1 cellular context compared by ENCODE assay signal in the genomic region with DNA sequence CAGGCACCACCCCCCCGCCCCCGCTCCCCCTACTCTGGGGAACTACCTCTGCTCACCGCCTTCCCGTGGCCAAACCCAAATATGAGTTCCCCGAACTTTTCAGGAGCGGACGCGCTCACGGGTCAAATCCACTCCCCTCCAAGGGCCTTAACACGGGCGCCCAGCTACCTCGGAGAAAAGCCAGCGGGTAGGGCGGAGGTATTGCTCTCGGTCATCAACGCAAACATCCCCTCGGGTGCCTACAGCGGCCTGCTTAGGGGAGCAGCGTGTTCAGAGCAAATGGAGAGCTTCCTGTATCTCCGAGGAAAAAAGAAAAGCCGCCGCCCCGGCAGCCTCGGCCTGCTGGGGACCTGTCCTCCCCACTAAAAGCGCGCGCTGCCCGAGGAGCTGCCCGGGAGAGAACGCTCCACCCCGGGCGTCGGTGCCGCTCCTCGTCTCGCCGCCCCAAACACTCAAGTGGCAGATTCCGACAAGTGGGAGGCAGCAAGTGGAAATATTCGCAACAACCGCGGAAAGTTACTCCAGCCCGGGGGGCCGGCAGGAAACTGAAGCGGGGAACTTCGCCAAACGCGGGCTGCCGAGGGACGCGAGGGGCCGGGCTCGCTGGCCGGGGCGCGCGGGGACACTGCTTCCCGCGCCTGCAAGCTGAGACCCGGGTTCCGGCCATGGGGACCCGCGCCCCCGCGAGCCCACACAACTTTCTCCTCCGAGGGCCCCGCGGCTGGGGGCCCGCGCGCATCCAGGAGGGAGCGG.
TF ChIP-seq lines count a peak whose summit lies in the region.

No MANE protein-coding gene starts in this region.

TF ChIP-seq in endothelial cell of umbilical vein, 7 proteins besides CTCF, POLR2A, EP300 and RAD21:
- TF ChIP-seq JUN (IDR thresholded peaks at IDR 0.05; ENCODE audit: borderline replicate concordance, insufficient read depth, insufficient read length, low read depth): no peak
- TF ChIP-seq EZH2 (IDR thresholded peaks at IDR 0.05; ENCODE audit: borderline replicate concordance, low read depth, low read length, severe bottlenecking): peak; percentile 65
